ENCODE assay signal across 1 cellular context in genomic region chr14:39432619-39433451, GRCh38.
TF ChIP-seq lines count a peak whose summit lies in the region.

No MANE protein-coding gene starts in this region.

TF ChIP-seq in HepG2, 621 proteins besides CTCF, POLR2A, EP300 and RAD21 (continued from another document and continues in another):
- 0 out of 2 replicates have a peak, but pooled peaks have one; percentile 22 for TF ChIP-seq ZBTB40 (IDR thresholded peaks at IDR 0.05)
- TF ChIP-seq ZBTB40 (CRISPR knock-in tag; IDR thresholded peaks at IDR 0.05), result peak; percentile 91
- peak; percentile 92 for TF ChIP-seq E2F1 (CRISPR knock-in tag; IDR thresholded peaks at IDR 0.05)
- no peak for TF ChIP-seq IRF1 (CRISPR knock-in tag; IDR thresholded peaks at IDR 0.05; ENCODE audit: low read depth)
- peak; percentile 95 for TF ChIP-seq POGZ (CRISPR knock-in tag; IDR thresholded peaks at IDR 0.05)
- peak; percentile 80 for TF ChIP-seq PAXIP1 (CRISPR knock-in tag; conservative IDR thresholded peaks at IDR 0.05)
- peak; percentile 54 for TF ChIP-seq ZNF18 (CRISPR knock-in tag; IDR thresholded peaks at IDR 0.05; ENCODE audit: insufficient replicate concordance)
- TF ChIP-seq ZNF740 (CRISPR knock-in tag; IDR thresholded peaks at IDR 0.05), result peak; percentile 91
- peak; percentile 96; the same call in 1 of the 2 replicates for TF ChIP-seq CSRNP1 (CRISPR knock-in tag; IDR thresholded peaks at IDR 0.05)
- TF ChIP-seq ZNF232 (CRISPR knock-in tag; IDR thresholded peaks at IDR 0.05; ENCODE audit: borderline replicate concordance), result peak; percentile 94
- TF ChIP-seq KLF11 (CRISPR knock-in tag; IDR thresholded peaks at IDR 0.05), result no peak; the same call in 1 of the 2 replicates
- TF ChIP-seq TBL1XR1 (IDR thresholded peaks at IDR 0.05; ENCODE audit: borderline replicate concordance, low read length, partially characterized antibody), result no peak
- TF ChIP-seq ZNF704 (CRISPR knock-in tag; IDR thresholded peaks at IDR 0.05; ENCODE audit: borderline replicate concordance), result peak; percentile 88; the same call in 1 of the 2 replicates
- peak; percentile 83 for TF ChIP-seq MAF1 (CRISPR knock-in tag; IDR thresholded peaks at IDR 0.05; ENCODE audit: borderline replicate concordance)
- TF ChIP-seq ZBTB3 (CRISPR knock-in tag; IDR thresholded peaks at IDR 0.05; ENCODE audit: borderline replicate concordance, low read depth), result peak; percentile 67; the same call in 1 of the 2 replicates
- TF ChIP-seq KDM5B (CRISPR knock-in tag; IDR thresholded peaks at IDR 0.05; ENCODE audit: borderline replicate concordance), result peak; percentile 85; the same call in 1 of the 2 replicates
- TF ChIP-seq ARID2 (CRISPR knock-in tag; IDR thresholded peaks at IDR 0.05; ENCODE audit: borderline replicate concordance), result no peak; the same call in 1 of the 2 replicates
- TF ChIP-seq TBX3 (IDR thresholded peaks at IDR 0.05; ENCODE audit: borderline replicate concordance), result peak; percentile 90
- TF ChIP-seq PAF1 (CRISPR knock-in tag; IDR thresholded peaks at IDR 0.05), result no peak
- no peak; the same call in 1 of the 2 replicates for TF ChIP-seq SMAD9 (CRISPR knock-in tag; IDR thresholded peaks at IDR 0.05)
- peak; percentile 96 for TF ChIP-seq ZNF724P (CRISPR knock-in tag; IDR thresholded peaks at IDR 0.05; ENCODE audit: borderline replicate concordance)
- no peak for TF ChIP-seq PRMT3 (CRISPR knock-in tag; IDR thresholded peaks at IDR 0.05; ENCODE audit: borderline replicate concordance, low read depth)
- TF ChIP-seq ZNF382 (CRISPR knock-in tag; IDR thresholded peaks at IDR 0.05; ENCODE audit: borderline replicate concordance), result no peak
- no peak for TF ChIP-seq RFX1 (IDR thresholded peaks at IDR 0.05)
- peak; percentile 7 for TF ChIP-seq TGIF2 (CRISPR knock-in tag; IDR thresholded peaks at IDR 0.05)
- peak; percentile 86 for TF ChIP-seq POGK (CRISPR knock-in tag; conservative IDR thresholded peaks at IDR 0.05)
- TF ChIP-seq ZNF83 (CRISPR knock-in tag; IDR thresholded peaks at IDR 0.05; ENCODE audit: borderline replicate concordance), result peak; percentile 95; the same call in 1 of the 2 replicates
- peak; percentile 23; the same call in 1 of the 2 replicates for TF ChIP-seq SIX4 (CRISPR knock-in tag; IDR thresholded peaks at IDR 0.05)
- no peak for TF ChIP-seq ATF1 (CRISPR knock-in tag; IDR thresholded peaks at IDR 0.05)
- TF ChIP-seq ZNF3 (CRISPR knock-in tag; IDR thresholded peaks at IDR 0.05), result peak; percentile 90
- peak; percentile 94; the same call in 1 of the 2 replicates for TF ChIP-seq KMT2A (CRISPR knock-in tag; IDR thresholded peaks at IDR 0.05)
